1 cellular context compared by ENCODE assay signal in the genomic region with DNA sequence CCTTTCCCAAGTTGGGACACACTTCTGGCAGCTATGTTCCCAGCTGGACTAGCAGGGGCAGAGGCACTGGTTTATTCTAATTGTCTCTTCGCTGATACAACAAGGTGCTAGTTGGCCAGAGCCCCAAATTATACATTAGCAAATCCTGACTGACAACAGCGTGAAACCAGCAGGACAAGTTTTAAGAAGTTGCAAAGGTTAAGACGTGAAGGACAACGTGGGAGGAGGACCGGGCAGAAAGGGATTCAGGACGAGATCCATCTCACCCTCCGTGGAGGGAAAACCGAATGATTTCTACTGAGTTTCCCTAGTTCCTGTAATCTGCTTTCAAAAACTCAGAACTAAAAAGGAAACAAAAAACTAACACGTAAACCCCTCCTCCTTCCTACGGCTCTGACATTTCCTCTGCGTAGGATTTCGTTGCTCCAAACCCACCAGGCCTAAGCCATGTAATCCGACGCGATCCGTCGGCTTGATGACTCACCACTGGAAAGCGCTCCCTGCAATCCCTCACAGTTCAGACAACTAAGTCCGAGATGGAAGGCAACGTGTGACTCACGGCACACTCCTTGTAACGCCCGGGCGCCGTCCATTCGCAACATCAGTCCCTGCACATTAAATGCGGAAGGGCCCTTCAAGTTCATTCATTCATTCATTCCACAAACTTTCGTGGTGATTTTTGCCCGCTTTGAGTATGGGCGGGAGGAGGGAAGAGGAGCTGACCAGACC.
TF ChIP-seq lines count a peak whose summit lies in the region.

No MANE protein-coding gene starts in this region.

TF ChIP-seq in K562, 482 proteins besides CTCF, POLR2A, EP300 and RAD21 (continued from another document and continues in another):
- TF ChIP-seq JUND (IDR thresholded peaks at IDR 0.05; ENCODE audit: borderline replicate concordance, low read depth, low read length) (peak; percentile 100), JUND (tag; IDR thresholded peaks at IDR 0.05; ENCODE audit: borderline replicate concordance, low read depth, low read length) (peak; percentile 99), TBP (optimal IDR thresholded peaks at IDR 0.05; ENCODE audit: low read depth, low read length) (peak; percentile 84), YY1 (IDR thresholded peaks at IDR 0.05; ENCODE audit: borderline replicate concordance in 1 of 3, control insufficient read depth in 1 of 3, extremely low read depth in 1 of 3, insufficient read depth in 3 of 3, insufficient read length in 1 of 3, insufficient replicate concordance in 2 of 3, low read depth in 1 of 3, low read length in 2 of 3) (peak in 2 of 3 experiments; percentile 70 to 79), POLR2AphosphoS5 (IDR thresholded peaks at IDR 0.05; ENCODE audit: control insufficient read depth, insufficient read depth, low read depth, low read length) (peak; percentile 91), RNF2 (IDR thresholded peaks at IDR 0.05) (peak; percentile 67; the same call in 1 of the 2 replicates), EP400 (IDR thresholded peaks at IDR 0.05) (peak; percentile 76), C11orf30 (IDR thresholded peaks at IDR 0.05; ENCODE audit: low read depth) (peak; percentile 42), NFE2 (IDR thresholded peaks at IDR 0.05; ENCODE audit: low read depth) (peak; percentile 65; the same call in 1 of the 2 replicates), TBL1XR1 (IDR thresholded peaks at IDR 0.05; ENCODE audit: low read length in 2 of 2) (peak in 1 of 2 experiments; percentile 52; a peak in 1 of 4 replicates), CBFA2T3 (IDR thresholded peaks at IDR 0.05) (no peak), HMG20B (CRISPR knock-in tag; IDR thresholded peaks at IDR 0.05) (no peak), MBD2 (IDR thresholded peaks at IDR 0.05; ENCODE audit: borderline replicate concordance, low read depth) (peak; percentile 60; the same call in 1 of the 2 replicates), NONO (IDR thresholded peaks at IDR 0.05; ENCODE audit: low read depth in 2 of 2, low read length in 1 of 2) (no peak), L3MBTL2 (IDR thresholded peaks at IDR 0.05) (peak; percentile 48; the same call in 1 of the 2 replicates), HNRNPLL (IDR thresholded peaks at IDR 0.05; ENCODE audit: low read depth, low read length, poor library complexity, severe bottlenecking) (peak; percentile 44), MEIS2 (IDR thresholded peaks at IDR 0.05; ENCODE audit: partially characterized antibody) (peak; percentile 86), JUN (IDR thresholded peaks at IDR 0.05; ENCODE audit: borderline replicate concordance, low read depth, low read length) (peak; percentile 98), JUN (CRISPR knock-in tag; IDR thresholded peaks at IDR 0.05; ENCODE audit: borderline replicate concordance) (peak; percentile 93; the same call in 1 of the 2 replicates), ZNF586 (CRISPR knock-in tag; conservative IDR thresholded peaks at IDR 0.05) (no peak), SMARCB1 (IDR thresholded peaks at IDR 0.05; ENCODE audit: insufficient read length, low read depth) (no peak), PML (IDR thresholded peaks at IDR 0.05; ENCODE audit: low read length) (peak; percentile 58; the same call in 1 of the 2 replicates), POLR2H (tag; IDR thresholded peaks at IDR 0.05; ENCODE audit: low read depth) (peak; percentile 93; the same call in 1 of the 2 replicates), FOXK2 (conservative IDR thresholded peaks at IDR 0.05 in 1 of 2, IDR thresholded peaks at IDR 0.05 in 1 of 2; ENCODE audit: low read depth in 2 of 2) (peak; percentile 44 to 73), SREBF1 (IDR thresholded peaks at IDR 0.05; ENCODE audit: borderline replicate concordance, low read depth, low read length) (0 out of 2 replicates have a peak, but pooled peaks have one; percentile 16)
- TF ChIP-seq, protein P1, sequence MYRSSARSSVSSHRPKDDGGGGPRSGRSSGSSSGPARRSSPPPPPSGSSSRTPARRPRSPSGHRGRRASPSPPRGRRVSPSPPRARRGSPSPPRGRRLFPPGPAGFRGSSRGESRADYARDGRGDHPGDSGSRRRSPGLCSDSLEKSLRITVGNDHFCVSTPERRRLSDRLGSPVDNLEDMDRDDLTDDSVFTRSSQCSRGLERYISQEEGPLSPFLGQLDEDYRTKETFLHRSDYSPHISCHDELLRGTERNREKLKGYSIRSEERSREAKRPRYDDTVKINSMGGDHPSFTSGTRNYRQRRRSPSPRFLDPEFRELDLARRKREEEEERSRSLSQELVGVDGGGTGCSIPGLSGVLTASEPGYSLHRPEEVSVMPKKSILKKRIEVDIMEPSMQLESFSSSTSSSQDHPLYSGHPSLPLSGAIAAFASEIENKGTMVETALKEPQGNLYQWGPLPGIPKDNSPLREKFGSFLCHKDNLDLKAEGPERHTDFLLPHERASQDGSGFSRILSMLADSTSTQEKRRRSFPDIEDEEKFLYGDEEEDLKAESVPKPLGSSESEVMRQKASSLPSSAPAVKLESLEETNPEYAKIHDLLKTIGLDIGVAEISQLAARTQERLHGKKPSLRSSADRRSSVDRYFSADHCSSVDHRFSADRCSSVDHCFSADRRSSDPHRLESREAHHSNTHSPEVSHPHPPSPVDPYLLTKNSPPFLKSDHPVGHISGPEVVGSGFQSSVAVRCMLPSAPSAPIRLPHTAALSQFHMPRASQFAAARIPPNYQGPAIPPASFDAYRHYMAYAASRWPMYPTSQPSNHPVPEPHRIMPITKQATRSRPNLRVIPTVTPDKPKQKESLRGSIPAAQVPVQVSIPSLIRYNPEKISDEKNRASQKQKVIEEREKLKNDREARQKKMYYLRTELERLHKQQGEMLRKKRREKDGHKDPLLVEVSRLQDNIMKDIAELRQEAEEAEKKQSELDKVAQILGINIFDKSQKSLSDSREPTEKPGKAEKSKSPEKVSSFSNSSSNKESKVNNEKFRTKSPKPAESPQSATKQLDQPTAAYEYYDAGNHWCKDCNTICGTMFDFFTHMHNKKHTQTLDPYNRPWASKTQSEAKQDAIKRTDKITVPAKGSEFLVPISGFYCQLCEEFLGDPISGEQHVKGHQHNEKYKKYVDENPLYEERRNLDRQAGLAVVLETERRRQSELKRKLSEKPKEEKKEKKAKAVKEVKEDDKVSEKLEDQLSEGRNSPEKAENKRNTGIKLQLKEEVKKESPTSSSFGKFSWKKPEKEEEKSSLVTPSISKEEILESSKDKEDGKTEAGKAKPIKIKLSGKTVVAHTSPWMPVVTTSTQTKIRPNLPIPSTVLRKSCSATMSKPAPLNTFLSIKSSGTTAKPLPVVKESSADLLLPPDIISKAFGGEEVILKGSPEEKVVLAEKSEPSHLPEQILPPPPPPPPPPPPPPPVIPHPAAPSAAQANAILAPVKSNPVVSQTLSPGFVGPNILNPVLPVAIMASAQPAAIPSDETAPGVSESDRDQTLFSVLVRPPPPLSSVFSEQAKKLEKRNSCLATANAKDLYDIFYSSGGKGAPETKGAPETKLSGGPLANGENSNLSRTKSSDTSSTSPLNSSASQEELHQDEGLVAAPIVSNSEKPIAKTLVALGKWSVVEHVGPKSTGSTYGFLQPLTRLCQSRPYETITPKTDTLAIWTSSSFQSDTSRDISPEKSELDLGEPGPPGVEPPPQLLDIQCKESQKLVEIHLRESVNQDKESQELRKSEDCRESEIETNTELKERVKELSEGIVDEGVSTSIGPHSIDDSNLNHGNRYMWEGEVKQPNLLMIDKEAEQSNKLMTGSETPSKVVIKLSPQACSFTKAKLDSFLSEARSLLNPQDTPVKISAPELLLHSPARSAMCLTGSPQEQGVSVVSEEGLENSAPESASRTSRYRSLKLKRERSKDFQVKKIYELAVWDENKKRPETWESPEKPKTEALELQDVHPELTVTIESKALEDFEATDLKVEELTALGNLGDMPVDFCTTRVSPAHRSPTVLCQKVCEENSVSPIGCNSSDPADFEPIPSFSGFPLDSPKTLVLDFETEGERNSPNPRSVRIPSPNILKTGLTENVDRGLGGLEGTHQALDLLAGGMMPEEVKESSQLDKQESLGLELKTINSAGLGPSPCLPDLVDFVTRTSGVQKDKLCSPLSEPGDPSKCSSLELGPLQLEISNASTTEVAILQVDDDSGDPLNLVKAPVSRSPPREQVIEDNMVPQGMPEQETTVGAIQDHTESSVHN (IDR thresholded peaks at IDR 0.05; ENCODE audit: borderline replicate concordance in 1 of 2, low read depth in 1 of 2) = peak in 1 of 2 experiments; percentile 65; a peak in 1 of 4 replicates
- TF ChIP-seq, protein P2, sequence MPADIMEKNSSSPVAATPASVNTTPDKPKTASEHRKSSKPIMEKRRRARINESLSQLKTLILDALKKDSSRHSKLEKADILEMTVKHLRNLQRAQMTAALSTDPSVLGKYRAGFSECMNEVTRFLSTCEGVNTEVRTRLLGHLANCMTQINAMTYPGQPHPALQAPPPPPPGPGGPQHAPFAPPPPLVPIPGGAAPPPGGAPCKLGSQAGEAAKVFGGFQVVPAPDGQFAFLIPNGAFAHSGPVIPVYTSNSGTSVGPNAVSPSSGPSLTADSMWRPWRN (IDR thresholded peaks at IDR 0.05; ENCODE audit: low read depth) = 0 out of 2 replicates have a peak, but pooled peaks have one; percentile 43
- TF ChIP-seq, protein P3, sequence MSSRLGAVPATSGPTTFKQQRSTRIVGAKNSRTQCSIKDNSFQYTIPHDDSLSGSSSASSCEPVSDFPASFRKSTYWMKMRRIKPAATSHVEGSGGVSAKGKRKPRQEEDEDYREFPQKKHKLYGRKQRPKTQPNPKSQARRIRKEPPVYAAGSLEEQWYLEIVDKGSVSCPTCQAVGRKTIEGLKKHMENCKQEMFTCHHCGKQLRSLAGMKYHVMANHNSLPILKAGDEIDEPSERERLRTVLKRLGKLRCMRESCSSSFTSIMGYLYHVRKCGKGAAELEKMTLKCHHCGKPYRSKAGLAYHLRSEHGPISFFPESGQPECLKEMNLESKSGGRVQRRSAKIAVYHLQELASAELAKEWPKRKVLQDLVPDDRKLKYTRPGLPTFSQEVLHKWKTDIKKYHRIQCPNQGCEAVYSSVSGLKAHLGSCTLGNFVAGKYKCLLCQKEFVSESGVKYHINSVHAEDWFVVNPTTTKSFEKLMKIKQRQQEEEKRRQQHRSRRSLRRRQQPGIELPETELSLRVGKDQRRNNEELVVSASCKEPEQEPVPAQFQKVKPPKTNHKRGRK (tag; IDR thresholded peaks at IDR 0.05) = no peak
- TF ChIP-seq, protein P4, sequence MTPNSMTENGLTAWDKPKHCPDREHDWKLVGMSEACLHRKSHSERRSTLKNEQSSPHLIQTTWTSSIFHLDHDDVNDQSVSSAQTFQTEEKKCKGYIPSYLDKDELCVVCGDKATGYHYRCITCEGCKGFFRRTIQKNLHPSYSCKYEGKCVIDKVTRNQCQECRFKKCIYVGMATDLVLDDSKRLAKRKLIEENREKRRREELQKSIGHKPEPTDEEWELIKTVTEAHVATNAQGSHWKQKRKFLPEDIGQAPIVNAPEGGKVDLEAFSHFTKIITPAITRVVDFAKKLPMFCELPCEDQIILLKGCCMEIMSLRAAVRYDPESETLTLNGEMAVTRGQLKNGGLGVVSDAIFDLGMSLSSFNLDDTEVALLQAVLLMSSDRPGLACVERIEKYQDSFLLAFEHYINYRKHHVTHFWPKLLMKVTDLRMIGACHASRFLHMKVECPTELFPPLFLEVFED (CRISPR knock-in tag; conservative IDR thresholded peaks at IDR 0.05) = 0 out of 2 replicates have a peak, but pooled peaks have one; percentile 49
- TF ChIP-seq, protein P5, sequence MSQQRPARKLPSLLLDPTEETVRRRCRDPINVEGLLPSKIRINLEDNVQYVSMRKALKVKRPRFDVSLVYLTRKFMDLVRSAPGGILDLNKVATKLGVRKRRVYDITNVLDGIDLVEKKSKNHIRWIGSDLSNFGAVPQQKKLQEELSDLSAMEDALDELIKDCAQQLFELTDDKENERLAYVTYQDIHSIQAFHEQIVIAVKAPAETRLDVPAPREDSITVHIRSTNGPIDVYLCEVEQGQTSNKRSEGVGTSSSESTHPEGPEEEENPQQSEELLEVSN (IDR thresholded peaks at IDR 0.05; ENCODE audit: borderline replicate concordance in 1 of 2, extremely low read depth in 1 of 2, insufficient read depth in 1 of 2, insufficient read length in 1 of 2, low read depth in 1 of 2, low read length in 1 of 2, poor library complexity in 1 of 2, severe bottlenecking in 1 of 2) = peak in 1 of 2 experiments; percentile 65
- TF ChIP-seq, protein P6, sequence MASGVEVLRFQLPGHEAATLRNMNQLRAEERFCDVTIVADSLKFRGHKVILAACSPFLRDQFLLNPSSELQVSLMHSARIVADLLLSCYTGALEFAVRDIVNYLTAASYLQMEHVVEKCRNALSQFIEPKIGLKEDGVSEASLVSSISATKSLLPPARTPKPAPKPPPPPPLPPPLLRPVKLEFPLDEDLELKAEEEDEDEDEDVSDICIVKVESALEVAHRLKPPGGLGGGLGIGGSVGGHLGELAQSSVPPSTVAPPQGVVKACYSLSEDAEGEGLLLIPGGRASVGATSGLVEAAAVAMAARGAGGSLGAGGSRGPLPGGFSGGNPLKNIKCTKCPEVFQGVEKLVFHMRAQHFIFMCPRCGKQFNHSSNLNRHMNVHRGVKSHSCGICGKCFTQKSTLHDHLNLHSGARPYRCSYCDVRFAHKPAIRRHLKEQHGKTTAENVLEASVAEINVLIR (CRISPR knock-in tag; IDR thresholded peaks at IDR 0.05) = no peak
- TF ChIP-seq, protein P7, sequence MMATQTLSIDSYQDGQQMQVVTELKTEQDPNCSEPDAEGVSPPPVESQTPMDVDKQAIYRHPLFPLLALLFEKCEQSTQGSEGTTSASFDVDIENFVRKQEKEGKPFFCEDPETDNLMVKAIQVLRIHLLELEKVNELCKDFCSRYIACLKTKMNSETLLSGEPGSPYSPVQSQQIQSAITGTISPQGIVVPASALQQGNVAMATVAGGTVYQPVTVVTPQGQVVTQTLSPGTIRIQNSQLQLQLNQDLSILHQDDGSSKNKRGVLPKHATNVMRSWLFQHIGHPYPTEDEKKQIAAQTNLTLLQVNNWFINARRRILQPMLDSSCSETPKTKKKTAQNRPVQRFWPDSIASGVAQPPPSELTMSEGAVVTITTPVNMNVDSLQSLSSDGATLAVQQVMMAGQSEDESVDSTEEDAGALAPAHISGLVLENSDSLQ (IDR thresholded peaks at IDR 0.05) = peak; percentile 73
- TF ChIP-seq, protein P8, sequence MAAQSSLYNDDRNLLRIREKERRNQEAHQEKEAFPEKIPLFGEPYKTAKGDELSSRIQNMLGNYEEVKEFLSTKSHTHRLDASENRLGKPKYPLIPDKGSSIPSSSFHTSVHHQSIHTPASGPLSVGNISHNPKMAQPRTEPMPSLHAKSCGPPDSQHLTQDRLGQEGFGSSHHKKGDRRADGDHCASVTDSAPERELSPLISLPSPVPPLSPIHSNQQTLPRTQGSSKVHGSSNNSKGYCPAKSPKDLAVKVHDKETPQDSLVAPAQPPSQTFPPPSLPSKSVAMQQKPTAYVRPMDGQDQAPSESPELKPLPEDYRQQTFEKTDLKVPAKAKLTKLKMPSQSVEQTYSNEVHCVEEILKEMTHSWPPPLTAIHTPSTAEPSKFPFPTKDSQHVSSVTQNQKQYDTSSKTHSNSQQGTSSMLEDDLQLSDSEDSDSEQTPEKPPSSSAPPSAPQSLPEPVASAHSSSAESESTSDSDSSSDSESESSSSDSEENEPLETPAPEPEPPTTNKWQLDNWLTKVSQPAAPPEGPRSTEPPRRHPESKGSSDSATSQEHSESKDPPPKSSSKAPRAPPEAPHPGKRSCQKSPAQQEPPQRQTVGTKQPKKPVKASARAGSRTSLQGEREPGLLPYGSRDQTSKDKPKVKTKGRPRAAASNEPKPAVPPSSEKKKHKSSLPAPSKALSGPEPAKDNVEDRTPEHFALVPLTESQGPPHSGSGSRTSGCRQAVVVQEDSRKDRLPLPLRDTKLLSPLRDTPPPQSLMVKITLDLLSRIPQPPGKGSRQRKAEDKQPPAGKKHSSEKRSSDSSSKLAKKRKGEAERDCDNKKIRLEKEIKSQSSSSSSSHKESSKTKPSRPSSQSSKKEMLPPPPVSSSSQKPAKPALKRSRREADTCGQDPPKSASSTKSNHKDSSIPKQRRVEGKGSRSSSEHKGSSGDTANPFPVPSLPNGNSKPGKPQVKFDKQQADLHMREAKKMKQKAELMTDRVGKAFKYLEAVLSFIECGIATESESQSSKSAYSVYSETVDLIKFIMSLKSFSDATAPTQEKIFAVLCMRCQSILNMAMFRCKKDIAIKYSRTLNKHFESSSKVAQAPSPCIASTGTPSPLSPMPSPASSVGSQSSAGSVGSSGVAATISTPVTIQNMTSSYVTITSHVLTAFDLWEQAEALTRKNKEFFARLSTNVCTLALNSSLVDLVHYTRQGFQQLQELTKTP (IDR thresholded peaks at IDR 0.05; ENCODE audit: low read depth in 1 of 2, partially characterized antibody in 2 of 2) = peak; percentile 38 to 46
